In genomic region chr14:24063263-24063836, GRCh38 we compare ENCODE assay signal across 2 cellular contexts.
TF ChIP-seq lines count a peak whose summit lies in the region.

No MANE protein-coding gene starts in this region.

TF ChIP-seq in SK-N-SH, 30 proteins besides CTCF, POLR2A, EP300 and RAD21:
- TF ChIP-seq REST (IDR thresholded peaks at IDR 0.05; ENCODE audit: low read depth, low read length) (no peak), RXRA (IDR thresholded peaks at IDR 0.05; ENCODE audit: borderline replicate concordance, low read depth) (no peak), TAF1 (IDR thresholded peaks at IDR 0.05; ENCODE audit: borderline replicate concordance, low read depth, low read length) (no peak)

TF ChIP-seq in SK-N-SH treated with all-trans-retinoic acid at 6 μM for 48 hours, 23 proteins besides CTCF, POLR2A, EP300 and RAD21 (continued from another document):
- TF ChIP-seq TSHZ2 (CRISPR knock-in tag; IDR thresholded peaks at IDR 0.05) (no peak), SNAI2 (CRISPR knock-in tag; IDR thresholded peaks at IDR 0.05) (no peak), CSRNP3 (CRISPR knock-in tag; IDR thresholded peaks at IDR 0.05) (no peak), CSDC2 (CRISPR knock-in tag; IDR thresholded peaks at IDR 0.05) (no peak), ZFP3 (CRISPR knock-in tag; IDR thresholded peaks at IDR 0.05) (no peak), POU6F1 (CRISPR knock-in tag; IDR thresholded peaks at IDR 0.05; ENCODE audit: borderline replicate concordance, low read depth) (no peak), ESRRG (CRISPR knock-in tag; IDR thresholded peaks at IDR 0.05) (no peak), GLIS3 (CRISPR knock-in tag; IDR thresholded peaks at IDR 0.05) (no peak), OSR1 (CRISPR knock-in tag; IDR thresholded peaks at IDR 0.05) (no peak), TCF4 (CRISPR knock-in tag; IDR thresholded peaks at IDR 0.05; ENCODE audit: borderline replicate concordance) (no peak)
